30 cellular contexts compared by ENCODE assay signal in the genomic region with DNA sequence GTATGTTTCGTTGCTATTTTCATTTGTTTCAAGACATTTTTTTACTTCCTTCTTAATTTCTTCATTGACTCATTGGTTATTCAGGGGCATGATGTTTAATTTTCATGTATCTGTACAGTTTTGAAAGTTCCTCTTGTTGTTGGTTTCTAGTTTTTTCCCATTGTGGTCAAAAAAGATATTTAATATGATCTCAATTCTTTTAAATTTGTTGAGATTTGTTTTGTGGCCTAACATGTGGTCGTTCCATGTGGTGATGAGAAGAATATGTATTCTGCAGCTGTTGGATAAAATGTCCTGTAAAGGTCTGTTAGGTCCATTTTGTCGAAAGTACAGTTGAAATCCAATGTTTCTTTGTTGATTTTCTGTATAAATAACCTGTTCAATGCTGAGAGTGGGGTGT.
"Had no signal": no experiment of that assay in that cellular context is flagged by ENCODE, and none has a peak within 500 bp of the region (broad histone marks: within the 10 kb centered on the region; RNA-seq: fewer than 3 reads in every experiment).

No MANE protein-coding gene starts in this region.

- H3K36me3 Mint-ChIP-seq: brain had no signal

- H3K4me1 Mint-ChIP-seq: activated B cell treated with CpG ODN at 0.5 μM for 24 hours; activated CD4-positive, alpha-beta memory T cell treated with anti-CD3 and anti-CD28 coated beads, Interleukin-2, amount 10 ng/mL, durations not matched to agents 7 days and 5 days; activated CD4-positive, alpha-beta T cell treated with anti-CD3 and anti-CD28 coated beads, Interleukin-2, amount 10 ng/mL, durations not matched to agents 24 days and 14 days; activated CD8-positive, alpha-beta memory T cell treated with anti-CD3 and anti-CD28 coated beads, Interleukin-2, amount 10 ng/mL, durations not matched to agents 7 days and 5 days; activated naive CD4-positive, alpha-beta T cell treated with anti-CD3 and anti-CD28 coated beads, Interleukin-2, amount 10 ng/mL, durations not matched to agents 7 days and 5 days; activated naive CD4-positive, alpha-beta T cell treated with anti-CD3 and anti-CD28 coated beads, Interleukin-2, amount 50 U/mL, for 24 hours; activated naive CD8-positive, alpha-beta T cell treated with anti-CD3 and anti-CD28 coated beads, Interleukin-2, amount 10 ng/mL, durations not matched to agents 7 days and 5 days; activated naive CD8-positive, alpha-beta T cell treated with anti-CD3 and anti-CD28 coated beads, Interleukin-2, amount 50 U/mL, for 24 hours; brain had no signal

- H3K27me3 Mint-ChIP-seq: activated B cell treated with CpG ODN at 0.5 μM for 24 hours; activated CD4-positive, alpha-beta memory T cell treated with anti-CD3 and anti-CD28 coated beads, Interleukin-2, amount 10 ng/mL, durations not matched to agents 7 days and 5 days; activated naive CD4-positive, alpha-beta T cell treated with anti-CD3 and anti-CD28 coated beads, Interleukin-2, amount 10 ng/mL, durations not matched to agents 7 days and 5 days; activated naive CD4-positive, alpha-beta T cell treated with anti-CD3 and anti-CD28 coated beads, Interleukin-2, amount 50 U/mL, for 24 hours; activated naive CD8-positive, alpha-beta T cell; activated naive CD8-positive, alpha-beta T cell treated with anti-CD3 and anti-CD28 coated beads, Interleukin-2, amount 50 U/mL, for 24 hours; activated T-cell treated with anti-CD3 and anti-CD28 coated beads, Interleukin-2, amount 50 U/mL, for 24 hours had no signal

- H3K27ac Mint-ChIP-seq: activated B cell treated with CpG ODN at 0.5 μM for 24 hours; activated CD4-positive, alpha-beta memory T cell treated with anti-CD3 and anti-CD28 coated beads, Interleukin-2, amount 10 ng/mL, durations not matched to agents 7 days and 5 days; activated CD4-positive, alpha-beta T cell treated with anti-CD3 and anti-CD28 coated beads, Interleukin-2, amount 10 ng/mL, durations not matched to agents 24 days and 14 days; activated CD8-positive, alpha-beta memory T cell treated with anti-CD3 and anti-CD28 coated beads, Interleukin-2, amount 10 ng/mL, durations not matched to agents 7 days and 5 days; activated CD8-positive, alpha-beta T cell treated with anti-CD3 and anti-CD28 coated beads, Interleukin-2, amount 10 ng/mL, durations not matched to agents 7 days and 5 days; activated naive CD4-positive, alpha-beta T cell treated with anti-CD3 and anti-CD28 coated beads, Interleukin-2, amount 10 ng/mL, durations not matched to agents 7 days and 5 days; activated naive CD4-positive, alpha-beta T cell treated with anti-CD3 and anti-CD28 coated beads, Interleukin-2, amount 50 U/mL, for 24 hours; activated naive CD8-positive, alpha-beta T cell; activated naive CD8-positive, alpha-beta T cell treated with anti-CD3 and anti-CD28 coated beads, Interleukin-2, amount 10 ng/mL, durations not matched to agents 7 days and 5 days; activated naive CD8-positive, alpha-beta T cell treated with anti-CD3 and anti-CD28 coated beads, Interleukin-2, amount 50 U/mL, for 24 hours; activated T-cell treated with anti-CD3 and anti-CD28 coated beads, Interleukin-2, amount 50 U/mL, for 24 hours; activated T-helper 2 cell treated with anti-CD3 and anti-CD28 coated beads, Interferon-gamma antibody, Interleukin-2, Interleukin-4, amounts not matched to agents 10 μg/mL and 5 μg/mL and 100 μg/mL, durations not matched to agents 14 hours and 24 hours and 36 hours; brain; T-helper 1 cell treated with Interleukin-12 subunit alpha and Interleukin-12 subunit beta and Interleukin-4 antibody, amounts not matched to agents 30 μg/mL and 1 μg/mL, for 36 hours; T-helper 2 cell treated with Interferon-gamma antibody and Interleukin-4, amounts not matched to agents 5 μg/mL and 100 μg/mL, for 36 hours had no signal

- DNase-seq: activated B cell treated with CpG ODN at 0.5 μM for 24 hours; activated CD4-positive, alpha-beta memory T cell treated with anti-CD3 and anti-CD28 coated beads, Interleukin-2, amount 10 ng/mL, durations not matched to agents 7 days and 5 days; activated CD4-positive, alpha-beta T cell treated with anti-CD3 and anti-CD28 coated beads for 4 hours; activated CD4-positive, alpha-beta T cell treated with anti-CD3 and anti-CD28 coated beads, Interleukin-2, amount 10 ng/mL, durations not matched to agents 24 days and 14 days; activated CD4-positive, alpha-beta T cell treated with anti-CD3 and anti-CD28 coated beads, Interleukin-2, amount 50 U/mL, for 48 hours; activated CD4-positive, CD25-positive, alpha-beta regulatory T cell treated with anti-CD3 and anti-CD28 coated beads, Interleukin-2, amount 50 U/mL, for 72 hours; activated CD8-positive, alpha-beta memory T cell treated with anti-CD3 and anti-CD28 coated beads for 24 hours; activated CD8-positive, alpha-beta memory T cell treated with anti-CD3 and anti-CD28 coated beads, Interleukin-2, amount 10 ng/mL, durations not matched to agents 7 days and 5 days; activated CD8-positive, alpha-beta memory T cell treated with anti-CD3 and anti-CD28 coated beads, Interleukin-2, amount 50 U/mL, for 48 hours; activated CD8-positive, alpha-beta T cell treated with anti-CD3 and anti-CD28 coated beads, Interleukin-2, amount 10 ng/mL, durations not matched to agents 7 days and 5 days; activated effector memory CD4-positive, alpha-beta T cell treated with Interleukin-2 at 50 U/mL for 16 hours; activated gamma-delta T cell; activated naive CD4-positive, alpha-beta T cell treated with anti-CD3 and anti-CD28 coated beads, Interleukin-2, amount 10 ng/mL, durations not matched to agents 7 days and 5 days; activated naive CD4-positive, alpha-beta T cell treated with Interleukin-2 at 50 U/mL for 16 hours; activated naive CD8-positive, alpha-beta T cell treated with anti-CD3 and anti-CD28 coated beads, Interleukin-2, amount 10 ng/mL, durations not matched to agents 7 days and 5 days; activated naive CD8-positive, alpha-beta T cell treated with anti-CD3 and anti-CD28 coated beads, Interleukin-2, amount 50 U/mL, for 24 hours; activated T-cell treated with anti-CD3 and anti-CD28 coated beads, Interleukin-2, amount 50 U/mL, for 24 hours; activated T-cell treated with anti-CD3 and anti-CD28 coated beads, Interleukin-2, amount 50 U/mL, for 48 hours; amygdala; anterior cingulate cortex; caudate nucleus; T-helper 1 cell; T-helper 2 cell; T-helper 9 cell had no signal

- H3K4me3 Mint-ChIP-seq: activated B cell treated with CpG ODN at 0.5 μM for 24 hours; activated CD4-positive, alpha-beta memory T cell treated with anti-CD3 and anti-CD28 coated beads, Interleukin-2, amount 10 ng/mL, durations not matched to agents 7 days and 5 days; activated CD4-positive, alpha-beta T cell treated with anti-CD3 and anti-CD28 coated beads, Interleukin-2, amount 10 ng/mL, durations not matched to agents 24 days and 14 days; activated CD8-positive, alpha-beta memory T cell treated with anti-CD3 and anti-CD28 coated beads, Interleukin-2, amount 10 ng/mL, durations not matched to agents 7 days and 5 days; activated CD8-positive, alpha-beta T cell treated with anti-CD3 and anti-CD28 coated beads, Interleukin-2, amount 10 ng/mL, durations not matched to agents 7 days and 5 days; activated naive CD4-positive, alpha-beta T cell treated with anti-CD3 and anti-CD28 coated beads, Interleukin-2, amount 10 ng/mL, durations not matched to agents 7 days and 5 days; activated naive CD4-positive, alpha-beta T cell treated with anti-CD3 and anti-CD28 coated beads, Interleukin-2, amount 50 U/mL, for 24 hours; activated naive CD8-positive, alpha-beta T cell; activated naive CD8-positive, alpha-beta T cell treated with anti-CD3 and anti-CD28 coated beads, Interleukin-2, amount 10 ng/mL, durations not matched to agents 7 days and 5 days; activated naive CD8-positive, alpha-beta T cell treated with anti-CD3 and anti-CD28 coated beads, Interleukin-2, amount 50 U/mL, for 24 hours; activated T-cell treated with anti-CD3 and anti-CD28 coated beads, Interleukin-2, amount 50 U/mL, for 24 hours; brain; T-helper 1 cell treated with Interleukin-12 subunit alpha and Interleukin-12 subunit beta and Interleukin-4 antibody, amounts not matched to agents 30 μg/mL and 1 μg/mL, for 36 hours; T-helper 2 cell treated with Interferon-gamma antibody and Interleukin-4, amounts not matched to agents 5 μg/mL and 100 μg/mL, for 36 hours had no signal
